15 cellular contexts compared by ENCODE assay signal in genomic region chr7:137880432-137880831, GRCh38. TPM values are rescaled to one million over a fixed set of nuclear protein-coding genes. Genes with fewer than 3 reads are reported as not detected.
A peak's percentile ranks its signal among the peaks of the same experiment; 100 is the strongest.
DNase-seq lines count a peak whose midpoint lies in the region; ATAC-seq and TF ChIP-seq lines count a peak whose summit lies in the region.
"Had no signal": no experiment of that assay in that cellular context is flagged by ENCODE, and none has a peak within 500 bp of the region (broad histone marks: within the 10 kb centered on the region; RNA-seq: fewer than 3 reads in every experiment).

No MANE protein-coding gene starts in this region.

- H3K4me1 Mint-ChIP-seq in osteocyte (ENCODE audit: unreplicated experiment): peaks cover 23% of the 10 kb centered on the region

- no peak overlapping the region for H3K4me3 ChIP-seq in AG10803 (ENCODE audit: low read length)
- no peak overlapping the region for H3K4me3 ChIP-seq in HUES64 (ENCODE audit: low read length)
- H3K4me3 ChIP-seq in cardiac fibroblast (replicated peaks in 1 of 2; ENCODE audit: low read depth in 2 of 2, low read length in 2 of 2): no peak overlapping the region
- H3K4me3 ChIP-seq in spleen: no peak overlapping the region

- intact Hi-C loops in spleen (cut with DNase I; ENCODE audit: low total_unique reads): no loop called here

- no peaks in the 10 kb centered on the region for H3K27me3 Mint-ChIP-seq in osteocyte (ENCODE audit: unreplicated experiment)

- H3K9me3 Mint-ChIP-seq in osteocyte (ENCODE audit: unreplicated experiment): no peaks in the 10 kb centered on the region
- H3K9me3 Mint-ChIP-seq: CD8-positive, alpha-beta T cell had no signal

- H3K4me1 ChIP-seq in HUES64 (ENCODE audit: insufficient read depth, low read length): peaks cover 52% of the 10 kb centered on the region
- H3K4me1 ChIP-seq in spleen: peaks cover 0 to 14% (median 0%) of the 10 kb centered on the region in 6 donors

- H3K27me3 ChIP-seq in HUES64 (ENCODE audit: insufficient read depth, low read length): no peaks in the 10 kb centered on the region
- H3K27me3 ChIP-seq in spleen (replicated peaks in 1 of 7): no peaks in the 10 kb centered on the region

- peaks cover 61% of the 10 kb centered on the region for H3K36me3 ChIP-seq in HUES64 (ENCODE audit: insufficient read depth, low read length)
- H3K36me3 ChIP-seq in spleen: peaks cover 3 to 100% (median 82%) of the 10 kb centered on the region in 6 donors

- peaks cover 86% of the 10 kb centered on the region for H3K36me3 Mint-ChIP-seq in osteocyte (ENCODE audit: unreplicated experiment)

- no peak overlapping the region for H3K4me3 Mint-ChIP-seq in osteocyte (ENCODE audit: unreplicated experiment)
- H3K4me3 Mint-ChIP-seq: CD8-positive, alpha-beta T cell; nephron progenitor cell had no signal

- WGBS in HUES64: 83% methylated on average over 5 of the region's 5 CpGs
- 70 to 87% (median 84%) methylated on average over 5 of the region's 5 CpGs for WGBS in spleen, 5 donors

- no peak for ATAC-seq in HG03354 (IDR thresholded peaks at IDR 0.05; ENCODE audit: poor library complexity, severe bottlenecking, unreplicated experiment)
- ATAC-seq: CD8-positive, alpha-beta T cell had no signal

- TF ChIP-seq POLR2A in spleen (IDR thresholded peaks at IDR 0.05): no peak

- H3K9me3 ChIP-seq in HUES64 (ENCODE audit: insufficient read depth, low read depth, low read length) (0 out of 2 replicates have a peak, but pooled peaks cover 8% of the 10 kb centered on the region), spleen (peaks cover 0 to 13% (median 9%) of the 10 kb centered on the region in 8 donors)

- H3K9ac ChIP-seq in HUES64 (ENCODE audit: low read depth, low read length): no peak overlapping the region

- TF ChIP-seq CTCF in AG10803 (conservative IDR thresholded peaks at IDR 0.05; ENCODE audit: low read length) (no peak), cardiac fibroblast (IDR thresholded peaks at IDR 0.05; ENCODE audit: low read depth, low read length) (no peak), osteocyte (IDR thresholded peaks at IDR 0.05) (no peak), spleen (IDR thresholded peaks at IDR 0.05 in 8 of 11, conservative IDR thresholded peaks at IDR 0.05 in 3 of 11) (no peak)

- peak overlapping the region; percentile 41 for H3K27ac Mint-ChIP-seq in osteocyte (ENCODE audit: unreplicated experiment)
- H3K27ac Mint-ChIP-seq: CD8-positive, alpha-beta T cell had no signal

- DNase-seq in AG10803 (ENCODE audit: low read depth) (peak; percentile 88), cardiac fibroblast (ENCODE audit: low read depth in 2 of 2) (peak; percentile 81 to 96), osteocyte (ENCODE audit: extremely low spot score, unreplicated experiment) (no peak), NCI-H1694 (lab: John Stamatoyannopoulos, UW) (no peak), GM19238 (ENCODE audit: insufficient read length, low spot score) (no peak), spleen (no peak)
- DNase-seq: activated CD4-positive, CD25-positive, alpha-beta regulatory T cell treated with anti-CD3 and anti-CD28 coated beads, Interleukin-2, amount 50 U/mL, for 72 hours; activated naive CD4-positive, alpha-beta T cell; CD8-positive, alpha-beta T cell; effector memory CD4-positive, alpha-beta T cell; KG1; stimulated activated CD4-positive, alpha-beta T cell treated with anti-CD3 and anti-CD28 coated beads, Interleukin-2, amount 100 ng/mL, for 48 hours had no signal

- peak overlapping the region; percentile 98 for H3K27ac ChIP-seq in HUES64 (ENCODE audit: low read depth, low read length)
- no peak overlapping the region for H3K27ac ChIP-seq in spleen

RNA-seq across cellular contexts. Expression of gene DGKI, which starts 33.7 kb away (rescaled TPM):
- polyA plus RNA-seq in HUES64 (2013, experiment 1 of 2): 0.75 TPM
- 1.1 TPM for polyA plus RNA-seq in HUES64 (2013, experiment 2 of 2)
- 3.0 and 3.1 TPM in 2 replicates for total RNA-seq in osteocyte
- total RNA-seq in spleen: 1 to 10 TPM in 1 of 7 donors, under 1 TPM in 6; 0.05 to 1.0 (median 0.61) TPM
- polyA plus RNA-seq in spleen: under 1 TPM; 0.03 to 0.22 (median 0.05) TPM
- total RNA-seq: CD8-positive, alpha-beta T cell had no signal

Comparison
In these comparisons a context has a peak if more than half of its experiments do, and no peak if none do; other contexts are left out.
1. DNase-seq: peak in AG10803 (single experiment) and cardiac fibroblast (2 of 2); none in osteocyte (single experiment), NCI-H1694 (single experiment), GM19238 (single experiment) and spleen (single experiment).